ENCODE assay signal across 2 cellular contexts in the genomic region with DNA sequence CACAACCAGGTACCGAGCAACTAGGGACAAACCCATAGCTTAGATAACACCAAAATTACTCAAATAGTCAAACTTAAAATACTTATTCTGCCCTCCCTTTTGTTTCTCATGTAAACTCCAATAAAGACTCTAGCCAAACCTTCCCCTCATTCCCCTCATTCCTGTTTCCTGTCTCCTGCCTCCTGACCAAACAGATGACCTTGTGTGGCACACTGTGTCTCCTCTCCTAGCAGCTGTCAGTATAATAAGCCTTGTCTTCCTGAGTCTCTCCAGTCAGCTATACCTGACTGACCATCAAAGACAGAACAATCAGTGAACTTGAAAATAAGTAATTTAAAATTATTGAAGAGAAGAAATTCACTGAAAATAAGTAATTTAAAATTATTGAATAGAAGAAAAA.
TF ChIP-seq lines count a peak whose summit lies in the region.

No MANE protein-coding gene starts in this region.

TF ChIP-seq in HepG2, 621 proteins besides CTCF, POLR2A, EP300 and RAD21:
- TF ChIP-seq TEAD3 (CRISPR knock-in tag; optimal IDR thresholded peaks at IDR 0.05; ENCODE audit: borderline replicate concordance) (peak; percentile 37), SOX5 (CRISPR knock-in tag; IDR thresholded peaks at IDR 0.05; ENCODE audit: borderline replicate concordance) (0 out of 2 replicates have a peak, but pooled peaks have one; percentile 22), FOXJ3 (CRISPR knock-in tag; IDR thresholded peaks at IDR 0.05; ENCODE audit: borderline replicate concordance) (no peak), ZBTB3 (CRISPR knock-in tag; IDR thresholded peaks at IDR 0.05; ENCODE audit: borderline replicate concordance, low read depth) (no peak), CREBL2 (CRISPR knock-in tag; IDR thresholded peaks at IDR 0.05; ENCODE audit: borderline replicate concordance) (no peak), BORCS8-MEF2B (CRISPR knock-in tag; IDR thresholded peaks at IDR 0.05) (no peak), ZC3H4 (CRISPR knock-in tag; IDR thresholded peaks at IDR 0.05; ENCODE audit: borderline replicate concordance) (no peak), GATAD2A (CRISPR knock-in tag; IDR thresholded peaks at IDR 0.05) (0 out of 2 replicates have a peak, but pooled peaks have one; percentile 16), CBFB (CRISPR knock-in tag; IDR thresholded peaks at IDR 0.05) (no peak), RBAK (CRISPR knock-in tag; IDR thresholded peaks at IDR 0.05) (no peak), ZSCAN30 (CRISPR knock-in tag; IDR thresholded peaks at IDR 0.05) (no peak)
- TF ChIP-seq, protein P1, sequence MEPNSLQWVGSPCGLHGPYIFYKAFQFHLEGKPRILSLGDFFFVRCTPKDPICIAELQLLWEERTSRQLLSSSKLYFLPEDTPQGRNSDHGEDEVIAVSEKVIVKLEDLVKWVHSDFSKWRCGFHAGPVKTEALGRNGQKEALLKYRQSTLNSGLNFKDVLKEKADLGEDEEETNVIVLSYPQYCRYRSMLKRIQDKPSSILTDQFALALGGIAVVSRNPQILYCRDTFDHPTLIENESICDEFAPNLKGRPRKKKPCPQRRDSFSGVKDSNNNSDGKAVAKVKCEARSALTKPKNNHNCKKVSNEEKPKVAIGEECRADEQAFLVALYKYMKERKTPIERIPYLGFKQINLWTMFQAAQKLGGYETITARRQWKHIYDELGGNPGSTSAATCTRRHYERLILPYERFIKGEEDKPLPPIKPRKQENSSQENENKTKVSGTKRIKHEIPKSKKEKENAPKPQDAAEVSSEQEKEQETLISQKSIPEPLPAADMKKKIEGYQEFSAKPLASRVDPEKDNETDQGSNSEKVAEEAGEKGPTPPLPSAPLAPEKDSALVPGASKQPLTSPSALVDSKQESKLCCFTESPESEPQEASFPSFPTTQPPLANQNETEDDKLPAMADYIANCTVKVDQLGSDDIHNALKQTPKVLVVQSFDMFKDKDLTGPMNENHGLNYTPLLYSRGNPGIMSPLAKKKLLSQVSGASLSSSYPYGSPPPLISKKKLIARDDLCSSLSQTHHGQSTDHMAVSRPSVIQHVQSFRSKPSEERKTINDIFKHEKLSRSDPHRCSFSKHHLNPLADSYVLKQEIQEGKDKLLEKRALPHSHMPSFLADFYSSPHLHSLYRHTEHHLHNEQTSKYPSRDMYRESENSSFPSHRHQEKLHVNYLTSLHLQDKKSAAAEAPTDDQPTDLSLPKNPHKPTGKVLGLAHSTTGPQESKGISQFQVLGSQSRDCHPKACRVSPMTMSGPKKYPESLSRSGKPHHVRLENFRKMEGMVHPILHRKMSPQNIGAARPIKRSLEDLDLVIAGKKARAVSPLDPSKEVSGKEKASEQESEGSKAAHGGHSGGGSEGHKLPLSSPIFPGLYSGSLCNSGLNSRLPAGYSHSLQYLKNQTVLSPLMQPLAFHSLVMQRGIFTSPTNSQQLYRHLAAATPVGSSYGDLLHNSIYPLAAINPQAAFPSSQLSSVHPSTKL (CRISPR knock-in tag; IDR thresholded peaks at IDR 0.05) = 0 out of 2 replicates have a peak, but pooled peaks have one; percentile 11

TF ChIP-seq in WTC11, 78 proteins besides CTCF, POLR2A, EP300 and RAD21:
- TF ChIP-seq ZSCAN18 (CRISPR knock-in tag; IDR thresholded peaks at IDR 0.05) (no peak), ZBTB21 (CRISPR knock-in tag; IDR thresholded peaks at IDR 0.05; ENCODE audit: borderline replicate concordance) (no peak), ZNF219 (CRISPR knock-in tag; IDR thresholded peaks at IDR 0.05; ENCODE audit: borderline replicate concordance) (no peak), ATF1 (CRISPR knock-in tag; IDR thresholded peaks at IDR 0.05) (no peak), SMAD4 (CRISPR knock-in tag; IDR thresholded peaks at IDR 0.05) (no peak), CREM (CRISPR knock-in tag; IDR thresholded peaks at IDR 0.05) (no peak), NFYB (CRISPR knock-in tag; conservative IDR thresholded peaks at IDR 0.05; ENCODE audit: low read depth) (no peak), NR3C1 (CRISPR knock-in tag; conservative IDR thresholded peaks at IDR 0.05; ENCODE audit: low read depth) (no peak), ZBTB43 (CRISPR knock-in tag; IDR thresholded peaks at IDR 0.05) (no peak), ATF3 (CRISPR knock-in tag; conservative IDR thresholded peaks at IDR 0.05) (no peak), STAT6 (CRISPR knock-in tag; conservative IDR thresholded peaks at IDR 0.05; ENCODE audit: low read depth) (no peak), ZNF416 (CRISPR knock-in tag; IDR thresholded peaks at IDR 0.05) (no peak)
- TF ChIP-seq, protein P2, sequence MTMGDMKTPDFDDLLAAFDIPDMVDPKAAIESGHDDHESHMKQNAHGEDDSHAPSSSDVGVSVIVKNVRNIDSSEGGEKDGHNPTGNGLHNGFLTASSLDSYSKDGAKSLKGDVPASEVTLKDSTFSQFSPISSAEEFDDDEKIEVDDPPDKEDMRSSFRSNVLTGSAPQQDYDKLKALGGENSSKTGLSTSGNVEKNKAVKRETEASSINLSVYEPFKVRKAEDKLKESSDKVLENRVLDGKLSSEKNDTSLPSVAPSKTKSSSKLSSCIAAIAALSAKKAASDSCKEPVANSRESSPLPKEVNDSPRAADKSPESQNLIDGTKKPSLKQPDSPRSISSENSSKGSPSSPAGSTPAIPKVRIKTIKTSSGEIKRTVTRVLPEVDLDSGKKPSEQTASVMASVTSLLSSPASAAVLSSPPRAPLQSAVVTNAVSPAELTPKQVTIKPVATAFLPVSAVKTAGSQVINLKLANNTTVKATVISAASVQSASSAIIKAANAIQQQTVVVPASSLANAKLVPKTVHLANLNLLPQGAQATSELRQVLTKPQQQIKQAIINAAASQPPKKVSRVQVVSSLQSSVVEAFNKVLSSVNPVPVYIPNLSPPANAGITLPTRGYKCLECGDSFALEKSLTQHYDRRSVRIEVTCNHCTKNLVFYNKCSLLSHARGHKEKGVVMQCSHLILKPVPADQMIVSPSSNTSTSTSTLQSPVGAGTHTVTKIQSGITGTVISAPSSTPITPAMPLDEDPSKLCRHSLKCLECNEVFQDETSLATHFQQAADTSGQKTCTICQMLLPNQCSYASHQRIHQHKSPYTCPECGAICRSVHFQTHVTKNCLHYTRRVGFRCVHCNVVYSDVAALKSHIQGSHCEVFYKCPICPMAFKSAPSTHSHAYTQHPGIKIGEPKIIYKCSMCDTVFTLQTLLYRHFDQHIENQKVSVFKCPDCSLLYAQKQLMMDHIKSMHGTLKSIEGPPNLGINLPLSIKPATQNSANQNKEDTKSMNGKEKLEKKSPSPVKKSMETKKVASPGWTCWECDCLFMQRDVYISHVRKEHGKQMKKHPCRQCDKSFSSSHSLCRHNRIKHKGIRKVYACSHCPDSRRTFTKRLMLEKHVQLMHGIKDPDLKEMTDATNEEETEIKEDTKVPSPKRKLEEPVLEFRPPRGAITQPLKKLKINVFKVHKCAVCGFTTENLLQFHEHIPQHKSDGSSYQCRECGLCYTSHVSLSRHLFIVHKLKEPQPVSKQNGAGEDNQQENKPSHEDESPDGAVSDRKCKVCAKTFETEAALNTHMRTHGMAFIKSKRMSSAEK (CRISPR knock-in tag; IDR thresholded peaks at IDR 0.05; ENCODE audit: borderline replicate concordance) = no peak
- TF ChIP-seq, protein P3, sequence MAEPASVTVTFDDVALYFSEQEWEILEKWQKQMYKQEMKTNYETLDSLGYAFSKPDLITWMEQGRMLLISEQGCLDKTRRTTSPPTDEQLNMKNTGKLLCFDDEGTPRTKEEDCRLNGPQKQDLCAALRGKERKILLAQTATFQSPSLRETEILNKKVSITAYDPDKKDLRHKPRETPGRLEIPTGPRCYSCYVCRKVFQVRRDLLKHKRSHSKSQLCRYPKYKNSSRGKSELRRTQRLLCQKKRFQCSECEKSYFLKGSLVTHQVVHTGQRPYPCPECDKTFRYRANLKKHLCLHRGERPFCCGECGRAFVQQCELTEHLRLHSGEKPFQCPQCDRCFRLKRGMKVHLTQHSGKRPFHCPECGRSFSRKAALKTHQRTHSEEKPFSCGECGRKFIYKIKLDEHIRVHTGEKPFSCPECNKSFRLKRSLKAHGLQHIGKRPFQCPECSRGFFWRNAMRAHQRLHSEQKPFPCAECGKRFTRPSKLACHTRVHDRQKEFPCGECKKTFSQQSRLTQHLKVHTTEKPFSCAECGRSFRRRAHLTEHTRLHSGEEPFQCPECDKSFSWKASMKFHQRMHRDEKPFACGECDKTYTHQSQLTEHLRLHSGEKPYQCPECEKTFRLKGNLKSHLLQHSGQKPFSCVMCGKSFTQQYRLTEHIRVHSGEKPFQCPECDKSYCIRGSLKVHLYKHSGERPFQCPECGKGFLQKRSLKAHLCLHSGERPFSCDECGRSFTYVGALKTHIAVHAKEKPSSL (CRISPR knock-in tag; conservative IDR thresholded peaks at IDR 0.05) = no peak
- TF ChIP-seq, protein P4, sequence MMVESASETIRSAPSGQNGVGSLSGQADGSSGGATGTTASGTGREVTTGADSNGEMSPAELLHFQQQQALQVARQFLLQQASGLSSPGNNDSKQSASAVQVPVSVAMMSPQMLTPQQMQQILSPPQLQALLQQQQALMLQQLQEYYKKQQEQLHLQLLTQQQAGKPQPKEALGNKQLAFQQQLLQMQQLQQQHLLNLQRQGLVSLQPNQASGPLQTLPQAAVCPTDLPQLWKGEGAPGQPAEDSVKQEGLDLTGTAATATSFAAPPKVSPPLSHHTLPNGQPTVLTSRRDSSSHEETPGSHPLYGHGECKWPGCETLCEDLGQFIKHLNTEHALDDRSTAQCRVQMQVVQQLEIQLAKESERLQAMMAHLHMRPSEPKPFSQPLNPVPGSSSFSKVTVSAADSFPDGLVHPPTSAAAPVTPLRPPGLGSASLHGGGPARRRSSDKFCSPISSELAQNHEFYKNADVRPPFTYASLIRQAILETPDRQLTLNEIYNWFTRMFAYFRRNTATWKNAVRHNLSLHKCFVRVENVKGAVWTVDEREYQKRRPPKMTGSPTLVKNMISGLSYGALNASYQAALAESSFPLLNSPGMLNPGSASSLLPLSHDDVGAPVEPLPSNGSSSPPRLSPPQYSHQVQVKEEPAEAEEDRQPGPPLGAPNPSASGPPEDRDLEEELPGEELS (CRISPR knock-in tag; IDR thresholded peaks at IDR 0.05) = no peak
- TF ChIP-seq, protein P5, sequence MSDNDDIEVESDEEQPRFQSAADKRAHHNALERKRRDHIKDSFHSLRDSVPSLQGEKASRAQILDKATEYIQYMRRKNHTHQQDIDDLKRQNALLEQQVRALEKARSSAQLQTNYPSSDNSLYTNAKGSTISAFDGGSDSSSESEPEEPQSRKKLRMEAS (CRISPR knock-in tag; IDR thresholded peaks at IDR 0.05) = no peak
TF ChIP-seq in WTC11: peak in this region for 0.
